In genomic region chr2:45950606-45951005, GRCh38 we compare ENCODE assay signal across 24 cellular contexts.
"Had no signal": no experiment of that assay in that cellular context is flagged by ENCODE, and none has a peak within 500 bp of the region (broad histone marks: within the 10 kb centered on the region; RNA-seq: fewer than 3 reads in every experiment).

No MANE protein-coding gene starts in this region.

- H3K4me1 Mint-ChIP-seq: activated naive CD8-positive, alpha-beta T cell treated with anti-CD3 and anti-CD28 coated beads, Interleukin-2, amount 50 U/mL, for 24 hours had no signal

- H3K27ac ChIP-seq: ascending aorta, body of pancreas, PC-9 had no signal

- H3K36me3 Mint-ChIP-seq: activated CD8-positive, alpha-beta memory T cell treated with anti-CD3 and anti-CD28 coated beads, Interleukin-2, amount 10 ng/mL, durations not matched to agents 7 days and 5 days; activated naive CD4-positive, alpha-beta T cell treated with anti-CD3 and anti-CD28 coated beads, Interleukin-2, amount 50 U/mL, for 72 hours; WTC11 had no signal

- ATAC-seq: activated CD8-positive, alpha-beta memory T cell treated with anti-CD3 and anti-CD28 coated beads, Interleukin-2, amount 10 ng/mL, durations not matched to agents 7 days and 5 days; activated CD8-positive, alpha-beta T cell treated with anti-CD3 and anti-CD28 coated beads, Interleukin-2, amount 10 ng/mL, durations not matched to agents 7 days and 5 days; activated naive CD4-positive, alpha-beta T cell treated with anti-CD3 and anti-CD28 coated beads, Interleukin-2, amount 50 U/mL, for 72 hours; activated T-cell treated with anti-CD3 and anti-CD28 coated beads, Interleukin-2, amount 50 U/mL, for 4 hours; body of pancreas; T-helper 17 cell; WTC11 had no signal

- H3K36me3 ChIP-seq: ascending aorta had no signal

- H3K4me3 Mint-ChIP-seq: activated CD8-positive, alpha-beta memory T cell treated with anti-CD3 and anti-CD28 coated beads, Interleukin-2, amount 10 ng/mL, durations not matched to agents 7 days and 5 days; activated CD8-positive, alpha-beta T cell treated with anti-CD3 and anti-CD28 coated beads, Interleukin-2, amount 10 ng/mL, durations not matched to agents 7 days and 5 days; activated naive CD8-positive, alpha-beta T cell treated with anti-CD3 and anti-CD28 coated beads, Interleukin-2, amount 50 U/mL, for 24 hours; activated T-cell treated with anti-CD3 and anti-CD28 coated beads, Interleukin-2, amount 50 U/mL, for 4 hours; T-helper 17 cell; WTC11 had no signal

- DNase-seq: activated CD4-positive, alpha-beta T cell treated with anti-CD3 and anti-CD28 coated beads for 48 hours; activated CD4-positive, alpha-beta T cell treated with anti-CD3 and anti-CD28 coated beads, Interleukin-2, amount 50 U/mL, for 4 hours; activated CD4-positive, CD25-positive, alpha-beta regulatory T cell treated with anti-CD3 and anti-CD28 coated beads, Interleukin-2, amount 50 U/mL, for 72 hours; activated CD8-positive, alpha-beta memory T cell treated with anti-CD3 and anti-CD28 coated beads, Interleukin-2, amount 10 ng/mL, durations not matched to agents 7 days and 5 days; activated CD8-positive, alpha-beta T cell treated with anti-CD3 and anti-CD28 coated beads, Interleukin-2, amount 10 ng/mL, durations not matched to agents 7 days and 5 days; activated effector memory CD4-positive, alpha-beta T cell treated with anti-CD3 and anti-CD28 coated beads, Interleukin-2, amount 50 U/mL, for 16 hours; activated naive CD4-positive, alpha-beta T cell treated with Interleukin-2 at 50 U/mL for 16 hours; activated naive CD8-positive, alpha-beta T cell treated with anti-CD3 and anti-CD28 coated beads, Interleukin-2, amount 50 U/mL, for 24 hours; activated T-cell treated with anti-CD3 and anti-CD28 coated beads, Interleukin-2, amount 50 U/mL, for 4 hours; amniotic stem cell; body of pancreas; central memory CD4-positive, alpha-beta T cell; NCI-H1092; NCI-H1436; NCI-H1694 treated with DMSO at 0.1 percent for 48 hours; NCI-H2029 treated with DMSO at 0.1 percent for 48 hours; NCI-H510A treated with DMSO at 0.1 percent for 48 hours; PC-9; SHP77 treated with DMSO at 0.1 percent for 48 hours; T-helper 17 cell; T-helper 9 cell had no signal

- H3K27me3 Mint-ChIP-seq: activated naive CD8-positive, alpha-beta T cell treated with anti-CD3 and anti-CD28 coated beads, Interleukin-2, amount 50 U/mL, for 24 hours; T-helper 17 cell had no signal

- H3K9me3 Mint-ChIP-seq: activated naive CD4-positive, alpha-beta T cell treated with anti-CD3 and anti-CD28 coated beads, Interleukin-2, amount 50 U/mL, for 72 hours; activated naive CD8-positive, alpha-beta T cell treated with anti-CD3 and anti-CD28 coated beads, Interleukin-2, amount 50 U/mL, for 24 hours; activated T-cell treated with anti-CD3 and anti-CD28 coated beads, Interleukin-2, amount 50 U/mL, for 4 hours; WTC11 had no signal

- H3K4me3 ChIP-seq: ascending aorta, body of pancreas, PC-9 had no signal

- H3K27me3 ChIP-seq: ascending aorta, body of pancreas had no signal

- H2AFZ ChIP-seq: PC-9 had no signal

- H3K4me2 ChIP-seq: PC-9 had no signal

- H3K4me1 ChIP-seq: ascending aorta, body of pancreas had no signal

- H3K27ac Mint-ChIP-seq: activated CD8-positive, alpha-beta memory T cell treated with anti-CD3 and anti-CD28 coated beads, Interleukin-2, amount 10 ng/mL, durations not matched to agents 7 days and 5 days; activated CD8-positive, alpha-beta T cell treated with anti-CD3 and anti-CD28 coated beads, Interleukin-2, amount 10 ng/mL, durations not matched to agents 7 days and 5 days; activated naive CD4-positive, alpha-beta T cell treated with anti-CD3 and anti-CD28 coated beads, Interleukin-2, amount 50 U/mL, for 72 hours; activated naive CD8-positive, alpha-beta T cell treated with anti-CD3 and anti-CD28 coated beads, Interleukin-2, amount 50 U/mL, for 24 hours; T-helper 17 cell; WTC11 had no signal

- H3K9me3 ChIP-seq: ascending aorta, body of pancreas had no signal
